7 cellular contexts compared by ENCODE assay signal in genomic region chr20:47317127-47317895, GRCh38. TPM values are rescaled to one million over a fixed set of nuclear protein-coding genes. Genes with fewer than 3 reads are reported as not detected.
A peak's percentile ranks its signal among the peaks of the same experiment; 100 is the strongest.
DNase-seq lines count a peak whose midpoint lies in the region; ATAC-seq and TF ChIP-seq lines count a peak whose summit lies in the region.

No MANE protein-coding gene starts in this region.

- peak overlapping the region; percentile 66 for H3K4me3 Mint-ChIP-seq in activated naive CD8-positive, alpha-beta T cell treated with anti-CD3 and anti-CD28 coated beads for 36 hours

- H3K9ac ChIP-seq in HCT116 (ENCODE audit: low read length), result peak overlapping the region; percentile 80

- H3K9me3 Mint-ChIP-seq in activated naive CD8-positive, alpha-beta T cell treated with anti-CD3 and anti-CD28 coated beads for 36 hours, result no peaks in the 10 kb centered on the region

- peak overlapping the region; percentile 92 for H3K27ac ChIP-seq in HCT116 (ENCODE audit: low read depth, low read length)
- H3K27ac ChIP-seq in psoas muscle, result peak overlapping the region; percentile 96

- intact Hi-C loops in HCT116 (cut with micrococcal nuclease) (loop anchor here (5.0 kb wide), 3 partner anchors 45 to 115 kb away; no protein-coding TSS in a partner anchor), cardiac septum (cut with DNase I) (no loop called here), psoas muscle (cut with DNase I) (loop anchor here in 1 of 2 donors (1.0 to 10.0 kb wide), 2 partner anchors 41 to 1383 kb away; partner anchors contain the start of gene PCIF1)

- no peaks in the 10 kb centered on the region for H3K9me3 ChIP-seq in HCT116 (ENCODE audit: control insufficient read depth in 1 of 2, insufficient read depth in 1 of 2, low read depth in 1 of 2, low read length in 2 of 2)
- H3K9me3 ChIP-seq in psoas muscle, result no peaks in the 10 kb centered on the region

- peaks cover 30% of the 10 kb centered on the region for H3K36me3 Mint-ChIP-seq in activated naive CD8-positive, alpha-beta T cell treated with anti-CD3 and anti-CD28 coated beads for 36 hours

- H3K36me3 ChIP-seq in HCT116 (ENCODE audit: control insufficient read depth in 1 of 2, insufficient read depth in 2 of 2, low read length in 2 of 2) (no peaks in the 10 kb centered on the region), psoas muscle (ENCODE audit: insufficient read depth in 1 of 2, low read depth in 1 of 2) (peaks cover 0 to under 1% of the 10 kb centered on the region in 2 donors)

- RAD21 ChIA-PET in HCT116 (lab: Charles Lee; ENCODE audit: low non-redundant PET in 1 of 2, low total read pairs in 2 of 2, uncharacterized antibody in 2 of 2, unreplicated experiment in 2 of 2), result interaction anchor here (0.6 to 1.2 kb wide), 3 partner anchors 13 to 43 kb away, joined by 3 to 5 read pairs (median 3); partner anchors contain the start of gene ZMYND8 (in 1 of the 2)

- no peak for TF ChIP-seq RAD21 in HCT116 (IDR thresholded peaks at IDR 0.05; ENCODE audit: low read depth)

- no peaks in the 10 kb centered on the region for H4K20me1 ChIP-seq in HCT116 (ENCODE audit: insufficient read depth)

- no peak for TF ChIP-seq POLR2A in HCT116 (IDR thresholded peaks at IDR 0.05; ENCODE audit: borderline replicate concordance, extremely low read depth, insufficient read depth, insufficient read length)

- TF ChIP-seq CTCF in HCT116 (IDR thresholded peaks at IDR 0.05 in 2 of 3, conservative IDR thresholded peaks at IDR 0.05 in 1 of 3; ENCODE audit: borderline replicate concordance in 1 of 3, insufficient read depth in 1 of 3, low read depth in 2 of 3, low read length in 2 of 3) (no peak), psoas muscle (IDR thresholded peaks at IDR 0.05) (no peak)

- ATAC-seq in HCT116, result peak; percentile 65
- peak; percentile 77 to 85 (median 83) for ATAC-seq in psoas muscle
- ATAC-seq in HG02588 (IDR thresholded peaks at IDR 0.05; ENCODE audit: unreplicated experiment), result no peak

- peak overlapping the region; percentile 91 for H3K27ac Mint-ChIP-seq in activated naive CD8-positive, alpha-beta T cell treated with anti-CD3 and anti-CD28 coated beads for 36 hours

- WGBS in psoas muscle, 3 donors, result 16 to 24% (median 21%) methylated on average over 13 of the region's 13 CpGs

- H3K9me2 ChIP-seq in HCT116 (ENCODE audit: insufficient read depth), result no peaks in the 10 kb centered on the region

- peak; percentile 87 for DNase-seq in HCT116 (ENCODE audit: low read depth, low spot score)
- peak; percentile 75 for DNase-seq in SKM-1 treated with dmso at 0.1 percent for 144 hours (lab: John Stamatoyannopoulos, UW; ENCODE audit: unreplicated experiment)
- peak; percentile 70 for DNase-seq in activated naive CD8-positive, alpha-beta T cell treated with anti-CD3 and anti-CD28 coated beads for 36 hours
- DNase-seq in cardiac septum (ENCODE audit: low spot score), result peak; percentile 90
- DNase-seq in psoas muscle, result peak; percentile 90 to 94
- DNase-seq in ureter (ENCODE audit: low spot score), result peak; percentile 90

- peaks cover 81 to 87% of the 10 kb centered on the region in 2 experiments for H3K4me1 ChIP-seq in HCT116 (ENCODE audit: control insufficient read depth in 1 of 2, insufficient read depth in 2 of 2, low read length in 2 of 2)
- H3K4me1 ChIP-seq in psoas muscle, result peaks cover 64% of the 10 kb centered on the region

- H3K79me2 ChIP-seq in HCT116 (ENCODE audit: insufficient read depth, low read length), result peaks cover 95% of the 10 kb centered on the region

- no peak overlapping the region for H2AFZ ChIP-seq in HCT116 (ENCODE audit: low read depth, low read length, poor library complexity, severe bottlenecking)

- POLR2A ChIA-PET in HCT116 (lab: Charles Lee), result interaction anchor here (0.7 to 3.6 kb wide), 11 partner anchors 10 to 184 kb away, joined by 3 to 65 read pairs (median 5); partner anchors contain the start of genes NCOA3 and ZMYND8

- H3K4me1 Mint-ChIP-seq in activated naive CD8-positive, alpha-beta T cell treated with anti-CD3 and anti-CD28 coated beads for 36 hours, result peaks cover 60% of the 10 kb centered on the region

- no peaks in the 10 kb centered on the region for H3K27me3 Mint-ChIP-seq in activated naive CD8-positive, alpha-beta T cell treated with anti-CD3 and anti-CD28 coated beads for 36 hours

- H3K27me3 ChIP-seq in HCT116 (ENCODE audit: insufficient read depth, low read length) (no peaks in the 10 kb centered on the region), psoas muscle (ENCODE audit: insufficient read depth in 3 of 3, low read length in 2 of 3) (no peaks in the 10 kb centered on the region)

- TSS peak; percentile 83 for BruUV-seq in HCT116 (replicated peaks; lab: Mats Ljungman, UMichigan)

- H3K4me3 ChIP-seq in HCT116 (replicated peaks in 1 of 2; ENCODE audit: low read depth in 1 of 2, low read length in 2 of 2) (peak overlapping the region; percentile 28 to 51), psoas muscle (peak overlapping the region; percentile 58)

- H3K4me2 ChIP-seq in HCT116 (ENCODE audit: low read length), result peak overlapping the region; percentile 88

- CTCF ChIA-PET in HCT116 (lab: Charles Lee), result interaction anchor here (1.9 to 2.4 kb wide), 2 partner anchors 67 to 121 kb away, joined by 4 to 14 read pairs; no protein-coding TSS in a partner anchor

TF ChIP-seq in HCT116, 20 proteins besides CTCF, POLR2A, EP300 and RAD21 (continues in another document):
- TF ChIP-seq YY1 (IDR thresholded peaks at IDR 0.05; ENCODE audit: extremely low read depth, insufficient replicate concordance, low read depth, low read length) (peak; percentile 74), MAX (IDR thresholded peaks at IDR 0.05) (no peak), JUND (IDR thresholded peaks at IDR 0.05) (no peak), CBX3 (IDR thresholded peaks at IDR 0.05; ENCODE audit: low read depth) (no peak), TCF7L2 (IDR thresholded peaks at IDR 0.05; ENCODE audit: borderline replicate concordance, extremely low read depth, insufficient read depth, insufficient read length) (peak; percentile 47), SP1 (IDR thresholded peaks at IDR 0.05; ENCODE audit: low read depth) (no peak), ELF1 (IDR thresholded peaks at IDR 0.05; ENCODE audit: borderline replicate concordance, low read depth) (no peak), ZNF274 (IDR thresholded peaks at IDR 0.05; ENCODE audit: low read depth, low read length) (no peak), EZH2 (IDR thresholded peaks at IDR 0.05) (no peak), POLR2AphosphoS5 (IDR thresholded peaks at IDR 0.05; ENCODE audit: low read depth, low read length) (peak; percentile 58), CEBPB (IDR thresholded peaks at IDR 0.05; ENCODE audit: low read depth) (no peak), SRF (IDR thresholded peaks at IDR 0.05; ENCODE audit: low read depth) (no peak), EZH2phosphoT487 (IDR thresholded peaks at IDR 0.05; ENCODE audit: borderline replicate concordance) (no peak), ZBTB33 (IDR thresholded peaks at IDR 0.05; ENCODE audit: extremely low read depth, insufficient replicate concordance, low read length) (no peak), SIN3A (IDR thresholded peaks at IDR 0.05; ENCODE audit: low read depth) (no peak)
- TF ChIP-seq, protein P1, sequence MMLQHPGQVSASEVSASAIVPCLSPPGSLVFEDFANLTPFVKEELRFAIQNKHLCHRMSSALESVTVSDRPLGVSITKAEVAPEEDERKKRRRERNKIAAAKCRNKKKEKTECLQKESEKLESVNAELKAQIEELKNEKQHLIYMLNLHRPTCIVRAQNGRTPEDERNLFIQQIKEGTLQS (IDR thresholded peaks at IDR 0.05), result no peak

RNA-seq across cellular contexts. Expression of gene ZMYND8, which starts 39.2 kb away (rescaled TPM):
- 29.0 TPM for total RNA-seq in HCT116 (2021; ENCODE audit: unreplicated experiment)
- 16.1 and 18.2 TPM in 2 replicates for polyA plus RNA-seq in HCT116 (2012)
- total RNA-seq in activated naive CD8-positive, alpha-beta T cell treated with anti-CD3 and anti-CD28 coated beads for 36 hours, result 10 to 100 TPM; 28.8 to 29.8 TPM
- 25.7 TPM for total RNA-seq in cardiac septum
- total RNA-seq in psoas muscle, result 10 to 100 TPM; 17.7 to 42.9 (median 22.4) TPM
- polyA plus RNA-seq in psoas muscle, result 1 to 10 TPM; 4.7 to 9.5 (median 8.2) TPM
- 113 TPM for total RNA-seq in ureter
